ENCODE assay signal across 22 cellular contexts in genomic region chr14:93107383-93107782, GRCh38. TPM values are rescaled to one million over a fixed set of nuclear protein-coding genes. Genes with fewer than 3 reads are reported as not detected.
DNase-seq lines count a peak whose midpoint lies in the region; ATAC-seq and TF ChIP-seq lines count a peak whose summit lies in the region.
"Had no signal": no experiment of that assay in that cellular context is flagged by ENCODE, and none has a peak within 500 bp of the region (broad histone marks: within the 10 kb centered on the region; RNA-seq: fewer than 3 reads in every experiment).

No MANE protein-coding gene starts in this region.

- no peaks in the 10 kb centered on the region for H3K9me3 Mint-ChIP-seq in activated naive CD4-positive, alpha-beta T cell treated with anti-CD3 and anti-CD28 coated beads, Interleukin-2, amount 50 U/mL, for 72 hours
- no peaks in the 10 kb centered on the region for H3K9me3 Mint-ChIP-seq in memory B cell
- H3K9me3 Mint-ChIP-seq: naive thymus-derived CD4-positive, alpha-beta T cell had no signal

- no peaks in the 10 kb centered on the region for H3K9me3 ChIP-seq in transverse colon
- H3K9me3 ChIP-seq: left ventricle myocardium inferior had no signal

- no peak for DNase-seq in activated naive CD4-positive, alpha-beta T cell treated with anti-CD3 and anti-CD28 coated beads, Interleukin-2, amount 50 U/mL, for 72 hours (ENCODE audit: low spot score in 2 of 2)
- DNase-seq in activated naive CD4-positive, alpha-beta T cell treated with anti-CD3 and anti-CD28 coated beads, Interleukin-2, amount 50 U/mL, for 16 hours: no peak
- DNase-seq in RPMI8226 (peak; percentile 18), memory B cell (ENCODE audit: low spot score in 2 of 2) (no peak), transverse colon (peak; percentile 41)
- no peak for DNase-seq in stimulated activated naive CD4-positive, alpha-beta T cell (lab: John Stamatoyannopoulos, UW)
- DNase-seq: ACHN; activated CD4-positive, alpha-beta T cell treated with anti-CD3 and anti-CD28 coated beads for 48 hours; activated CD8-positive, alpha-beta memory T cell treated with anti-CD3 and anti-CD28 coated beads, Interleukin-2, amount 50 U/mL, for 4 hours; C1 segment of cervical spinal cord; cerebellar nuclear complex; Karpas-422; left ventricle myocardium inferior; naive thymus-derived CD4-positive, alpha-beta T cell; NCI-H146; NCI-H2107; NCI-H446; T-helper 17 cell; trophoblast cell had no signal

- peak overlapping the region; percentile 4 to 46 (median 35) for H3K27ac ChIP-seq in transverse colon

- no peaks in the 10 kb centered on the region for H3K27me3 ChIP-seq in transverse colon

- no peaks in the 10 kb centered on the region for H3K36me3 Mint-ChIP-seq in activated naive CD4-positive, alpha-beta T cell treated with anti-CD3 and anti-CD28 coated beads, Interleukin-2, amount 50 U/mL, for 72 hours
- H3K36me3 Mint-ChIP-seq in memory B cell: no peaks in the 10 kb centered on the region

- H3K27me3 Mint-ChIP-seq in memory B cell: no peaks in the 10 kb centered on the region
- H3K27me3 Mint-ChIP-seq: naive thymus-derived CD4-positive, alpha-beta T cell; T-helper 17 cell had no signal

- intact Hi-C loops in transverse colon (cut with DNase I; ENCODE audit: low total_unique reads): no loop called here

- no peak for TF ChIP-seq EP300 in transverse colon (IDR thresholded peaks at IDR 0.05; ENCODE audit: low read depth)

- H3K4me1 ChIP-seq in transverse colon: peaks cover 22 to 65% (median 29%) of the 10 kb centered on the region in 4 donors

- peak overlapping the region; percentile 1 to 62 for H3K27ac Mint-ChIP-seq in activated naive CD4-positive, alpha-beta T cell treated with anti-CD3 and anti-CD28 coated beads, Interleukin-2, amount 50 U/mL, for 72 hours
- H3K27ac Mint-ChIP-seq in memory B cell: peak overlapping the region; percentile 53
- H3K27ac Mint-ChIP-seq: T-helper 17 cell had no signal

- no peak for ATAC-seq in activated naive CD4-positive, alpha-beta T cell treated with anti-CD3 and anti-CD28 coated beads, Interleukin-2, amount 50 U/mL, for 72 hours
- ATAC-seq in memory B cell (ENCODE audit: low read depth) (no peak), HG02973 (IDR thresholded peaks at IDR 0.05; ENCODE audit: unreplicated experiment) (no peak), HG02642 (IDR thresholded peaks at IDR 0.05; ENCODE audit: poor library complexity, unreplicated experiment) (no peak)
- ATAC-seq: naive thymus-derived CD4-positive, alpha-beta T cell; SK-N-SH treated with all-trans-retinoic acid at 6 μM for 48 hours; T-helper 17 cell had no signal

- no peaks in the 10 kb centered on the region for H3K36me3 ChIP-seq in transverse colon
- H3K36me3 ChIP-seq: left ventricle myocardium inferior had no signal

- H3K4me3 ChIP-seq in transverse colon: no peak overlapping the region
- H3K4me3 ChIP-seq: left ventricle myocardium inferior had no signal

- in situ Hi-C loops in transverse colon (cut with MboI; ENCODE audit: low pct_ligation_motif_present in 1 of 4, low pct_unique_long_range_greater_than_20kb in 1 of 4, low sequenced_read_pairs in 3 of 4): no loop called here

- no peak overlapping the region for H3K4me3 Mint-ChIP-seq in memory B cell
- H3K4me3 Mint-ChIP-seq: T-helper 17 cell had no signal

- H3K4me1 Mint-ChIP-seq in memory B cell: peaks cover 51% of the 10 kb centered on the region

- 73% methylated on average over 11 of the region's 11 CpGs; no CpG with 5 or more reads in 1 of the 2 donors for WGBS in transverse colon (ENCODE audit: low coverage in 1 of 2), 2 donors

- TF ChIP-seq POLR2A in transverse colon (IDR thresholded peaks at IDR 0.05): no peak

- peak in 1 of 5 experiments; percentile 17 for TF ChIP-seq CTCF in transverse colon (IDR thresholded peaks at IDR 0.05)

RNA-seq across cellular contexts. Expression of gene ITPK1, which starts 8.3 kb away (rescaled TPM):
- 10 to 100 TPM; 15.2 to 33.2 TPM for total RNA-seq in activated naive CD4-positive, alpha-beta T cell treated with anti-CD3 and anti-CD28 coated beads, Interleukin-2, amount 50 U/mL, for 72 hours
- total RNA-seq in transverse colon: 100 to 1,000 TPM in 3 of 4 donors, 10 to 100 TPM in 1; 64.8 to 235 (median 128) TPM

Comparison
In these comparisons a context has a peak if more than half of its experiments do, and no peak if none do; other contexts are left out.
1. DNase-seq: peak in RPMI8226 (single experiment) and transverse colon (single experiment); none in activated naive CD4-positive, alpha-beta T cell treated with anti-CD3 and anti-CD28 coated beads, Interleukin-2, amount 50 U/mL, for 72 hours (0 of 2), activated naive CD4-positive, alpha-beta T cell treated with anti-CD3 and anti-CD28 coated beads, Interleukin-2, amount 50 U/mL, for 16 hours (single experiment), memory B cell (0 of 2) and stimulated activated naive CD4-positive, alpha-beta T cell (0 of 6).